2 cellular contexts compared by ENCODE assay signal in the genomic region with DNA sequence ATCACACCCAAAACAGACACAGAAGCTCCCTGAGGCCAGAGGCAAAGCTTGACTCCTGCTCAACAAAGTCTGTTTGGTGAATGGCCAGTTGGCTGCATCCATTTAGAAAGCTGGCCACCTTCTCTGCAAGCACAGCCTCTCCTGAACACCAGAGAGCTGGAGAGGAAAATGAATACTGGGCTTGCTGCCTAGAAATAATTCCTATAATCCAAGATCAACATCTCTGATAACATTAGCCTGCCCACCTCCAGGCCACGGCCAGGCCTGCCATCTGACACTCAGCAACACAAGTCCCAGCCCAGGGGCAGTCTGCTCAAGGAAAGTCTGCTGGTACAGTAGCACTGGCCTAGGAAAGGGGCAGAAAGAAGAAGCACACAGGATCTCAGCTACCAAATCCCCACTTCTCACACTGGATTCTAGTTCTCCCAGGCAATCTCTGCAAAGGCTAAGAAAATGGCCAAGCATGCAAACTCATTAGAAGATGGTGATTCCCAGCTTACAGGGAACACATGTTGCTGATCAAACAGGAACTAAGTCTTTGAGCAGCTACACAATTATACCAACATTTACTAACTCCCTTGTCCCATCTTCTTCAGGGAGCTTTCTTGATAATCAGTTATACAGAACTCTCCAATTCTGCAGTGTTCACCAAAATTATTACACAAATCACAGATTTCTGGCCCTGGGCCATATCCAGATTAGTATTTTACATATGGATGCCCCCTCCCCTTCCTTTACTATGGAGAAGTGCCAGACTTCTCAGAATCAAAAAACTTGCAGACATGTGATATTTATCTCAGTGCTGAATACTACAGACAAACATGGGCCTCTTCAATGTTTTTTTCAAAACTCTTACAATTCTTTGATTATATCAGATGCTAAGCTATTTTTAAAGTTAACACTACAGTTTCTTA.
A peak's percentile ranks its signal among the peaks of the same experiment; 100 is the strongest.
TF ChIP-seq lines count a peak whose summit lies in the region.

No MANE protein-coding gene starts in this region.

TF ChIP-seq in liver, 16 proteins besides CTCF, POLR2A, EP300 and RAD21:
- TF ChIP-seq, protein P1, sequence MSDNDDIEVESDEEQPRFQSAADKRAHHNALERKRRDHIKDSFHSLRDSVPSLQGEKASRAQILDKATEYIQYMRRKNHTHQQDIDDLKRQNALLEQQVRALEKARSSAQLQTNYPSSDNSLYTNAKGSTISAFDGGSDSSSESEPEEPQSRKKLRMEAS (IDR thresholded peaks at IDR 0.05) = no peak
- TF ChIP-seq HNF4A (conservative IDR thresholded peaks at IDR 0.05) (peak; percentile 25 to 30), YY1 (IDR thresholded peaks at IDR 0.05) (peak; percentile 42), HNF4G (IDR thresholded peaks at IDR 0.05) (no peak), GABPA (IDR thresholded peaks at IDR 0.05 in 1 of 2, conservative IDR thresholded peaks at IDR 0.05 in 1 of 2) (no peak), TAF1 (conservative IDR thresholded peaks at IDR 0.05) (no peak), RXRA (IDR thresholded peaks at IDR 0.05) (peak in 1 of 2 donors; percentile 27)
- TF ChIP-seq, protein P2, sequence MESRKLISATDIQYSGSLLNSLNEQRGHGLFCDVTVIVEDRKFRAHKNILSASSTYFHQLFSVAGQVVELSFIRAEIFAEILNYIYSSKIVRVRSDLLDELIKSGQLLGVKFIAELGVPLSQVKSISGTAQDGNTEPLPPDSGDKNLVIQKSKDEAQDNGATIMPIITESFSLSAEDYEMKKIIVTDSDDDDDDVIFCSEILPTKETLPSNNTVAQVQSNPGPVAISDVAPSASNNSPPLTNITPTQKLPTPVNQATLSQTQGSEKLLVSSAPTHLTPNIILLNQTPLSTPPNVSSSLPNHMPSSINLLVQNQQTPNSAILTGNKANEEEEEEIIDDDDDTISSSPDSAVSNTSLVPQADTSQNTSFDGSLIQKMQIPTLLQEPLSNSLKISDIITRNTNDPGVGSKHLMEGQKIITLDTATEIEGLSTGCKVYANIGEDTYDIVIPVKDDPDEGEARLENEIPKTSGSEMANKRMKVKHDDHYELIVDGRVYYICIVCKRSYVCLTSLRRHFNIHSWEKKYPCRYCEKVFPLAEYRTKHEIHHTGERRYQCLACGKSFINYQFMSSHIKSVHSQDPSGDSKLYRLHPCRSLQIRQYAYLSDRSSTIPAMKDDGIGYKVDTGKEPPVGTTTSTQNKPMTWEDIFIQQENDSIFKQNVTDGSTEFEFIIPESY (IDR thresholded peaks at IDR 0.05) = no peak

TF ChIP-seq in HepG2, 621 proteins besides CTCF, POLR2A, EP300 and RAD21 (continued from another document):
- TF ChIP-seq, protein P3, sequence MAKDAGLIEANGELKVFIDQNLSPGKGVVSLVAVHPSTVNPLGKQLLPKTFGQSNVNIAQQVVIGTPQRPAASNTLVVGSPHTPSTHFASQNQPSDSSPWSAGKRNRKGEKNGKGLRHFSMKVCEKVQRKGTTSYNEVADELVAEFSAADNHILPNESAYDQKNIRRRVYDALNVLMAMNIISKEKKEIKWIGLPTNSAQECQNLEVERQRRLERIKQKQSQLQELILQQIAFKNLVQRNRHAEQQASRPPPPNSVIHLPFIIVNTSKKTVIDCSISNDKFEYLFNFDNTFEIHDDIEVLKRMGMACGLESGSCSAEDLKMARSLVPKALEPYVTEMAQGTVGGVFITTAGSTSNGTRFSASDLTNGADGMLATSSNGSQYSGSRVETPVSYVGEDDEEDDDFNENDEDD (CRISPR knock-in tag; IDR thresholded peaks at IDR 0.05; ENCODE audit: borderline replicate concordance) = no peak
- TF ChIP-seq ATRX (CRISPR knock-in tag; IDR thresholded peaks at IDR 0.05; ENCODE audit: borderline replicate concordance) (no peak), RFX3 (CRISPR knock-in tag; IDR thresholded peaks at IDR 0.05) (no peak), ATF1 (CRISPR knock-in tag; IDR thresholded peaks at IDR 0.05) (no peak)
